Comparison of ENCODE assay signal across 16 cellular contexts in genomic region chr16:57688987-57689771, GRCh38. TPM values are rescaled to one million over a fixed set of nuclear protein-coding genes. Genes with fewer than 3 reads are reported as not detected.
DNase-seq lines count a peak whose midpoint lies in the region; ATAC-seq, FAIRE-seq and TF ChIP-seq lines count a peak whose summit lies in the region.
"Had no signal": no experiment of that assay in that cellular context is flagged by ENCODE, and none has a peak within 500 bp of the region (broad histone marks: within the 10 kb centered on the region; RNA-seq: fewer than 3 reads in every experiment).

No MANE protein-coding gene starts in this region.

- H3K4me2 ChIP-seq in A549: peak overlapping the region; percentile 25; the same call in 1 of the 3 replicates
- peak overlapping the region; percentile 62 for H3K4me2 ChIP-seq in DND-41 (ENCODE audit: insufficient read depth, low read length)

- H3K36me3 ChIP-seq in DND-41 (ENCODE audit: insufficient read depth, low read length): no peaks in the 10 kb centered on the region
- H3K36me3 ChIP-seq in lower lobe of right lung: no peaks in the 10 kb centered on the region
- H3K36me3 ChIP-seq: brain microvascular endothelial cell, MG63, vagina had no signal

- H3K27ac ChIP-seq in A549: peak overlapping the region; percentile 4 to 54; a peak in 1 of 6 replicates
- peak overlapping the region; percentile 85 for H3K27ac ChIP-seq in DND-41 (ENCODE audit: low read length)
- H3K27ac ChIP-seq in lower lobe of right lung: no peak overlapping the region
- H3K27ac ChIP-seq: brain microvascular endothelial cell, epithelial cell of prostate, vagina had no signal

- peaks cover 12% of the 10 kb centered on the region for H3K4me1 ChIP-seq in A549
- H3K4me1 ChIP-seq in DND-41 (ENCODE audit: insufficient read depth, low read length): peaks cover 22% of the 10 kb centered on the region
- H3K4me1 ChIP-seq in lower lobe of right lung: no peaks in the 10 kb centered on the region
- H3K4me1 ChIP-seq: vagina had no signal

- POLR2A ChIA-PET in A549 (lab: Yijun Ruan, JAX): no interaction called here
- POLR2A ChIA-PET in activated CD8-positive, alpha-beta T cell treated with anti-CD3 and anti-CD28 coated beads for 36 hours (lab: Charles Lee): interaction anchor here (1.2 kb wide), 2 partner anchors 21 to 46 kb away, joined by 3 to 4 read pairs; partner anchors contain the start of gene ADGRG3

- ATAC-seq in A549: peak in 1 of 2 experiments; percentile 38; a peak in 3 of 6 replicates
- no peak; the same call in 1 of the 3 replicates for ATAC-seq in DND-41 (ENCODE audit: insufficient read depth, low read depth)
- ATAC-seq in activated CD8-positive, alpha-beta T cell treated with anti-CD3 and anti-CD28 coated beads for 36 hours: peak; percentile 4
- ATAC-seq in lower lobe of right lung: peak; percentile 50 to 69
- ATAC-seq in HG03045 (IDR thresholded peaks at IDR 0.05; ENCODE audit: unreplicated experiment): no peak

- H3K79me2 ChIP-seq in DND-41 (ENCODE audit: insufficient read depth, low read length): no peaks in the 10 kb centered on the region

- H3K4me1 Mint-ChIP-seq in activated CD8-positive, alpha-beta T cell treated with anti-CD3 and anti-CD28 coated beads for 36 hours (ENCODE audit: low read depth): peaks cover 20% of the 10 kb centered on the region
- H3K4me1 Mint-ChIP-seq in mesothelial cell of epicardium: peaks cover 9% of the 10 kb centered on the region

- no peak for FAIRE-seq in A549 (lab: Jason Lieb, UNC)
- FAIRE-seq: H54 had no signal

- no peaks in the 10 kb centered on the region for H3K36me3 Mint-ChIP-seq in activated CD8-positive, alpha-beta T cell treated with anti-CD3 and anti-CD28 coated beads for 36 hours (ENCODE audit: low read depth)
- H3K36me3 Mint-ChIP-seq in mesothelial cell of epicardium: no peaks in the 10 kb centered on the region

- H3K4me3 ChIP-seq in A549 (no peak overlapping the region), DND-41 (ENCODE audit: low read depth in 1 of 2, low read length in 2 of 2) (peak overlapping the region in 1 of 2 experiments; percentile 44; a peak in 2 of 4 replicates), lower lobe of right lung (no peak overlapping the region)
- H3K4me3 ChIP-seq: MG63, vagina had no signal

- H3K9me3 Mint-ChIP-seq in activated CD8-positive, alpha-beta T cell treated with anti-CD3 and anti-CD28 coated beads for 36 hours: no peaks in the 10 kb centered on the region
- H3K9me3 Mint-ChIP-seq in mesothelial cell of epicardium: no peaks in the 10 kb centered on the region

- TF ChIP-seq POLR2A in A549 (IDR thresholded peaks at IDR 0.05; ENCODE audit: low read length): no peak

- 56% methylated on average over 12 of the region's 15 CpGs for WGBS in A549 (ENCODE audit: missing lambda C conversion rate)

- peak overlapping the region; percentile 85 for H2AFZ ChIP-seq in DND-41 (ENCODE audit: low read depth, low read length)

- no peaks in the 10 kb centered on the region for H3K27me3 ChIP-seq in DND-41 (ENCODE audit: insufficient read depth, low read length, poor library complexity)
- no peaks in the 10 kb centered on the region for H3K27me3 ChIP-seq in lower lobe of right lung (ENCODE audit: low read depth)
- H3K27me3 ChIP-seq: brain microvascular endothelial cell, vagina had no signal

- peak overlapping the region; percentile 88 for H3K27ac Mint-ChIP-seq in activated CD8-positive, alpha-beta T cell treated with anti-CD3 and anti-CD28 coated beads for 36 hours
- H3K27ac Mint-ChIP-seq in mesothelial cell of epicardium: no peak overlapping the region

- TF ChIP-seq EP300 in A549 (IDR thresholded peaks at IDR 0.05): no peak

- H3K4me3 Mint-ChIP-seq in activated CD8-positive, alpha-beta T cell treated with anti-CD3 and anti-CD28 coated beads for 36 hours: peak overlapping the region; percentile 60
- H3K4me3 Mint-ChIP-seq in mesothelial cell of epicardium: no peak overlapping the region

- DNase-seq in A549 (ENCODE audit: low read depth in 1 of 2, low spot score in 1 of 2) (no peak), DND-41 (no peak), lower lobe of right lung (no peak), GOT3 (lab: John Stamatoyannopoulos, UW) (no peak), SKM-1 treated with dmso at 0.1 percent for 144 hours (lab: John Stamatoyannopoulos, UW; ENCODE audit: unreplicated experiment) (no peak), mesothelial cell of epicardium (ENCODE audit: low spot score in 2 of 2, unreplicated experiment in 2 of 2) (no peak)
- no peak for DNase-seq in activated CD8-positive, alpha-beta T cell treated with anti-CD3 and anti-CD28 coated beads for 36 hours
- DNase-seq: brain microvascular endothelial cell, MG63, NCI-H526 treated with DMSO at 0.1 percent for 48 hours had no signal

- H3K9me3 ChIP-seq in A549 (no peaks in the 10 kb centered on the region), DND-41 (ENCODE audit: insufficient read depth, low read length, severe bottlenecking) (no peaks in the 10 kb centered on the region), lower lobe of right lung (no peaks in the 10 kb centered on the region)
- H3K9me3 ChIP-seq: MG63, vagina had no signal

- CTCF ChIA-PET in A549 (lab: Yijun Ruan, JAX): interaction anchor here (1.2 to 2.0 kb wide), 6 partner anchors 8 to 114 kb away, joined by 3 to 5 read pairs (median 3); no protein-coding TSS in a partner anchor
- CTCF ChIA-PET in activated CD8-positive, alpha-beta T cell treated with anti-CD3 and anti-CD28 coated beads for 36 hours (lab: Charles Lee): interaction anchor here (1.2 to 2.0 kb wide), 3 partner anchors 40 to 113 kb away, joined by 3 to 11 read pairs (median 7); no protein-coding TSS in a partner anchor

- no peaks in the 10 kb centered on the region for H3K27me3 Mint-ChIP-seq in activated CD8-positive, alpha-beta T cell treated with anti-CD3 and anti-CD28 coated beads for 36 hours
- no peaks in the 10 kb centered on the region for H3K27me3 Mint-ChIP-seq in mesothelial cell of epicardium (ENCODE audit: low read depth)

- no peaks in the 10 kb centered on the region for H4K20me1 ChIP-seq in DND-41 (ENCODE audit: insufficient read depth, low read length)

- intact Hi-C loops in activated CD8-positive, alpha-beta T cell treated with anti-CD3 and anti-CD28 coated beads for 36 hours (cut with micrococcal nuclease): no loop called here
- intact Hi-C loops in lower lobe of right lung (cut with DNase I): no loop called here

- H3K9ac ChIP-seq in DND-41 (ENCODE audit: low read depth, low read length): peak overlapping the region; percentile 48

- TF ChIP-seq CTCF in A549 (IDR thresholded peaks at IDR 0.05) (no peak), DND-41 (IDR thresholded peaks at IDR 0.05; ENCODE audit: borderline replicate concordance, extremely low read depth, low read length, poor library complexity, severe bottlenecking) (no peak), lower lobe of right lung (IDR thresholded peaks at IDR 0.05) (no peak), mesothelial cell of epicardium (IDR thresholded peaks at IDR 0.05; ENCODE audit: unreplicated experiment) (no peak)
- no peak for TF ChIP-seq CTCF in activated CD8-positive, alpha-beta T cell treated with anti-CD3 and anti-CD28 coated beads for 36 hours (IDR thresholded peaks at IDR 0.05)

- no peak for TF ChIP-seq RAD21 in A549 (conservative IDR thresholded peaks at IDR 0.05 in 1 of 2, IDR thresholded peaks at IDR 0.05 in 1 of 2)

TF ChIP-seq in A549, 52 proteins besides CTCF, POLR2A, EP300 and RAD21 (continues in another document):
- TF ChIP-seq HOXA7 (CRISPR knock-in tag; IDR thresholded peaks at IDR 0.05) (no peak), MAFK (IDR thresholded peaks at IDR 0.05; ENCODE audit: partially characterized antibody) (no peak), HMGXB4 (CRISPR knock-in tag; IDR thresholded peaks at IDR 0.05; ENCODE audit: borderline replicate concordance) (no peak)

RNA-seq across cellular contexts. Expression of gene DRC7, which starts 5.4 kb away (rescaled TPM):
- polyA plus RNA-seq in A549 (2011; rRNA removed) (0.17 and 0.28 TPM in 2 replicates), A549 (2017; fragmentation: RNase III; extraction: RNeasy Plus Mini Kit Qiagen cat#74134 plus additional on column Dnase treatment) (0.10 to 0.28 TPM (median 0.10 TPM) in 3 replicates)
- polyA plus RNA-seq in A549 (2012; cell fraction: cytosol; rRNA removed): 0.05 and 0.19 TPM in 2 replicates
- 0.11 and 0.20 TPM in 2 replicates for polyA plus RNA-seq in A549 (2012; cell fraction: nucleus; rRNA removed)
- polyA minus RNA-seq in A549 (2011; rRNA and poly(A)+ RNA removed): 0.91 TPM in 1 of 2 replicates, not detected in the other
- total RNA-seq in activated CD8-positive, alpha-beta T cell treated with anti-CD3 and anti-CD28 coated beads for 36 hours: under 1 TPM in 1 of 2 experiments, not detected in 1; 0.58 TPM
- total RNA-seq in lower lobe of right lung (4.3 TPM), mesothelial cell of epicardium (0.43 to 0.47 TPM in 2 of 3 replicates, not detected in the other)
- total RNA-seq: activated CD8-positive, alpha-beta memory T cell treated with anti-CD3 and anti-CD28 coated beads for 36 hours; SK-MEL-5; vagina had no signal

RNA-seq across cellular contexts. Expression of gene ADGRG3, which starts 21.1 kb away (rescaled TPM):
- polyA plus RNA-seq in A549 (2011; rRNA removed): 0.45 and 0.77 TPM in 2 replicates
- polyA plus RNA-seq in A549 (2012; cell fraction: cytosol; rRNA removed): 0.17 and 0.22 TPM in 2 replicates
- polyA plus RNA-seq in A549 (2012; cell fraction: nucleus; rRNA removed): 0.70 and 0.87 TPM in 2 replicates
- 0.17 to 0.34 TPM (median 0.25 TPM) in 3 replicates for polyA plus RNA-seq in A549 (2017; fragmentation: RNase III; extraction: RNeasy Plus Mini Kit Qiagen cat#74134 plus additional on column Dnase treatment)
- polyA minus RNA-seq in A549 (2011; rRNA and poly(A)+ RNA removed): 0.41 and 1.2 TPM in 2 replicates
- not detected for total RNA-seq in activated CD8-positive, alpha-beta T cell treated with anti-CD3 and anti-CD28 coated beads for 36 hours
- 7.7 TPM for total RNA-seq in lower lobe of right lung
- total RNA-seq in mesothelial cell of epicardium: 0.38 TPM in 1 of 3 replicates, not detected in the others
- total RNA-seq: activated CD8-positive, alpha-beta memory T cell treated with anti-CD3 and anti-CD28 coated beads for 36 hours; SK-MEL-5 had no signal

RNA-seq across cellular contexts. Expression of gene KATNB1, which starts 46.4 kb away (rescaled TPM):
- polyA plus RNA-seq in A549 (2011; rRNA removed) (18.6 and 21.1 TPM in 2 replicates), A549 (2017; fragmentation: RNase III; extraction: RNeasy Plus Mini Kit Qiagen cat#74134 plus additional on column Dnase treatment) (18.1 to 21.0 TPM (median 19.1 TPM) in 3 replicates)
- 43.2 and 53.0 TPM in 2 replicates for polyA plus RNA-seq in A549 (2012; cell fraction: cytosol; rRNA removed)
- 124 and 158 TPM in 2 replicates for polyA plus RNA-seq in A549 (2012; cell fraction: nucleus; rRNA removed)
- 14.3 and 22.3 TPM in 2 replicates for polyA minus RNA-seq in A549 (2011; rRNA and poly(A)+ RNA removed)
- 10 to 100 TPM; 35.1 to 39.6 TPM for total RNA-seq in activated CD8-positive, alpha-beta T cell treated with anti-CD3 and anti-CD28 coated beads for 36 hours
- total RNA-seq in lower lobe of right lung (18.0 TPM), mesothelial cell of epicardium (22.1 to 24.9 TPM (median 24.6 TPM) in 3 replicates)

Comparison
In these comparisons a context has a peak if more than half of its experiments do, and no peak if none do; other contexts are left out.
1. ATAC-seq: peak in activated CD8-positive, alpha-beta T cell treated with anti-CD3 and anti-CD28 coated beads for 36 hours (single experiment) and lower lobe of right lung (2 of 2); none in DND-41 (single experiment) and HG03045 (single experiment).